ENCODE assay signal across 10 cellular contexts in the genomic region with DNA sequence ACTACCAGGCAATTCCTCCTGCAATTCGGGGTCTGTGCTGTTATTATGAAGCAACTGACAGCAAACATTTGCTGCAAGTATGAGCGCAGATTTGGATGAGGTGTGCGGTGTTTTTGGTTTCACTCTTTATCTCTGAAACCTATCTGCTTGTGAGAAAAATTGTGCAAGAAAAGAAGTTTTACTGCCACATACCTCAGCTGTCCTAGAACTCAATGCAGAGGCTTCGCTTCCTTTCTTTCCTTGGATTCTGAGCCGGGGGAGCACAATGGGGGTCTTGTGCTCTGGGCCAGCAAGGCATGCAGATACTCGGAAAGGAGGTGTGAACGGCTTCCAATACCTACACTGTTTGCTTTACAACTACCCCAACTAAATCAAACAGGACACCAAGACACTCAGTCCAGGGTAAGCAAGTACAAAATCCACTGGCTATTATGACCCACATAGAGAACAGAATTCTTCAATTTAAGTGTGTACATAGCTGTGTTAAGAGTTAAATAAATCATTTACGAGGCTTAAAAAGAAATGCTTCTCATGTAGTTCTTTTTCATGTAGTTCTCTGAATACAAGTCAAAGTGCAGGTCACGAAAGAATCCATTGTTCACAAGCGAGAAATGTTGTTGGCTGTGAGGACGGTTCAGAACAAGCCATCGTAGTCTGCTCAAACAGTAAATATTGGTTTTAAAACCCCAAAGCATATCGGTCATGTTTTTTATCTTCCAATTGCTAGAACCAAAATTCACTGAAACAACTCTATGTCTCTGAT. TPM values are rescaled to one million over a fixed set of nuclear protein-coding genes. Genes with fewer than 3 reads are reported as not detected.
DNase-seq lines count a peak whose midpoint lies in the region; ATAC-seq and TF ChIP-seq lines count a peak whose summit lies in the region.
"Had no signal": no experiment of that assay in that cellular context is flagged by ENCODE, and none has a peak within 500 bp of the region (broad histone marks: within the 10 kb centered on the region; RNA-seq: fewer than 3 reads in every experiment).

No MANE protein-coding gene starts in this region.

- peaks cover 8% of the 10 kb centered on the region for H3K4me1 Mint-ChIP-seq in Calu3 (ENCODE audit: low read depth, unreplicated experiment)

- H3K27me3 ChIP-seq in PC-3 (ENCODE audit: low read length), result no peaks in the 10 kb centered on the region

- H3K4me3 ChIP-seq in PC-3 (ENCODE audit: low read length) (peak overlapping the region; percentile 78), fibroblast of villous mesenchyme (ENCODE audit: low read depth, low read length) (peak overlapping the region; percentile 31)

- ATAC-seq in PC-3 (peak; percentile 53), omental fat pad (ENCODE audit: low FRiP score) (peak; percentile 20)

- H4K20me1 ChIP-seq in PC-3 (ENCODE audit: low read length), result no peaks in the 10 kb centered on the region

- no peaks in the 10 kb centered on the region for H3K36me3 ChIP-seq in PC-3 (ENCODE audit: low read depth, low read length)

- H3K27ac Mint-ChIP-seq in Calu3 (ENCODE audit: unreplicated experiment), result peak overlapping the region; percentile 88
- H3K27ac Mint-ChIP-seq: stimulated activated naive CD8-positive, alpha-beta T cell treated with anti-CD3 and anti-CD28 coated beads, Interleukin-15, Interleukin-2, amounts not matched to agents 100 ng/mL and 50 ng/mL, for 24 hours had no signal

- H3K79me2 ChIP-seq in PC-3 (ENCODE audit: low read length), result no peaks in the 10 kb centered on the region

- DNase-seq in Calu3, result no peak
- peak; percentile 14 for DNase-seq in PC-3
- DNase-seq in fibroblast of villous mesenchyme (ENCODE audit: low read depth), result peak; percentile 42
- DNase-seq in omental fat pad (ENCODE audit: low spot score), result no peak
- no peak for DNase-seq in NCI-H524 (lab: John Stamatoyannopoulos, UW)
- DNase-seq in AML-193 (lab: John Stamatoyannopoulos, UW), result no peak
- no peak for DNase-seq in stimulated activated CD8-positive, alpha-beta memory T cell treated with anti-CD3 and anti-CD28 coated beads, Interleukin-4, amount 100 ng/mL, for 48 hours
- DNase-seq in HEK293T (ENCODE audit: extremely low spot score), result no peak
- DNase-seq: left cardiac atrium had no signal

- intact Hi-C loops in Calu3 (cut with micrococcal nuclease; ENCODE audit: unreplicated experiment) (loop anchor here (5.0 to 10.0 kb wide), 3 partner anchors 56 to 214 kb away; no protein-coding TSS in a partner anchor), PC-3 (cut with micrococcal nuclease) (no loop called here)

- no peaks in the 10 kb centered on the region for H3K9me3 Mint-ChIP-seq in Calu3 (ENCODE audit: low read depth, unreplicated experiment)

- BruUV-seq in Calu3 (replicated peaks; lab: Mats Ljungman, UMichigan) (TSS peak; percentile 70), PC-3 (replicated peaks; lab: Mats Ljungman, UMichigan) (TSS peak; percentile 63)

- H3K36me3 Mint-ChIP-seq in Calu3 (ENCODE audit: insufficient read depth, unreplicated experiment), result peaks cover 33% of the 10 kb centered on the region

- TF ChIP-seq CTCF in Calu3 (IDR thresholded peaks at IDR 0.05; ENCODE audit: unreplicated experiment) (no peak), PC-3 (conservative IDR thresholded peaks at IDR 0.05; ENCODE audit: low read depth, low read length) (no peak), fibroblast of villous mesenchyme (IDR thresholded peaks at IDR 0.05; ENCODE audit: insufficient read depth, low read depth, low read length) (no peak), omental fat pad (IDR thresholded peaks at IDR 0.05) (no peak)

- peak overlapping the region; percentile 99 for H2AFZ ChIP-seq in PC-3 (ENCODE audit: low read length)

- peak overlapping the region; percentile 80 for H3K4me3 Mint-ChIP-seq in Calu3 (ENCODE audit: low read depth, unreplicated experiment)
- H3K4me3 Mint-ChIP-seq: stimulated activated naive CD8-positive, alpha-beta T cell treated with anti-CD3 and anti-CD28 coated beads, Interleukin-15, Interleukin-2, amounts not matched to agents 100 ng/mL and 50 ng/mL, for 24 hours had no signal

- no peaks in the 10 kb centered on the region for H3F3A ChIP-seq in PC-3 (ENCODE audit: low read length, unreplicated experiment)

- H3K9ac ChIP-seq in PC-3 (ENCODE audit: low read length), result peak overlapping the region; percentile 42; the same call in 1 of the 2 replicates

- no peaks in the 10 kb centered on the region for H3K4me1 ChIP-seq in PC-3 (ENCODE audit: insufficient read depth, low read length)

- H3K4me2 ChIP-seq in PC-3 (ENCODE audit: low read length), result peak overlapping the region; percentile 95

- no peaks in the 10 kb centered on the region for H3K9me2 ChIP-seq in PC-3 (replicated peaks; ENCODE audit: low read length)

- CTCF ChIA-PET in Calu3 (lab: Charles Lee), result interaction anchor here (1.2 kb wide), 1 partner anchor 227 kb away, joined by 3 read pairs; no protein-coding TSS in a partner anchor
- CTCF ChIA-PET in PC-3 (lab: Charles Lee), result no interaction called here
- CTCF ChIA-PET in HEK293T (lab: Yijun Ruan, JAX), result no interaction called here

- H3K27me3 Mint-ChIP-seq in Calu3 (ENCODE audit: unreplicated experiment), result no peaks in the 10 kb centered on the region

- POLR2A ChIA-PET in PC-3 (lab: Charles Lee; ENCODE audit: unreplicated experiment), result no interaction called here
- POLR2A ChIA-PET in HEK293T (lab: Yijun Ruan, JAX), result interaction anchor here (0.9 to 1.5 kb wide), 4 partner anchors 12 to 115 kb away, joined by 3 to 6 read pairs (median 4); no protein-coding TSS in a partner anchor

- no peak overlapping the region for H3K27ac ChIP-seq in PC-3 (ENCODE audit: low read length)

- no peaks in the 10 kb centered on the region for H3K9me3 ChIP-seq in PC-3 (ENCODE audit: low read length)

TF ChIP-seq in HEK293T, 16 proteins besides CTCF, POLR2A, EP300 and RAD21:
- TF ChIP-seq LEF1 (IDR thresholded peaks at IDR 0.05; ENCODE audit: borderline replicate concordance) (no peak), SUZ12 (IDR thresholded peaks at IDR 0.05) (no peak), ELF4 (IDR thresholded peaks at IDR 0.05) (no peak), CTBP1 (IDR thresholded peaks at IDR 0.05; ENCODE audit: borderline replicate concordance) (no peak), FOXM1 (IDR thresholded peaks at IDR 0.05; ENCODE audit: borderline replicate concordance) (no peak), ZNF384 (IDR thresholded peaks at IDR 0.05) (no peak), FOXK2 (IDR thresholded peaks at IDR 0.05) (no peak), BHLHE40 (IDR thresholded peaks at IDR 0.05; ENCODE audit: borderline replicate concordance) (no peak), NFRKB (IDR thresholded peaks at IDR 0.05) (no peak)
- TF ChIP-seq, protein P1, sequence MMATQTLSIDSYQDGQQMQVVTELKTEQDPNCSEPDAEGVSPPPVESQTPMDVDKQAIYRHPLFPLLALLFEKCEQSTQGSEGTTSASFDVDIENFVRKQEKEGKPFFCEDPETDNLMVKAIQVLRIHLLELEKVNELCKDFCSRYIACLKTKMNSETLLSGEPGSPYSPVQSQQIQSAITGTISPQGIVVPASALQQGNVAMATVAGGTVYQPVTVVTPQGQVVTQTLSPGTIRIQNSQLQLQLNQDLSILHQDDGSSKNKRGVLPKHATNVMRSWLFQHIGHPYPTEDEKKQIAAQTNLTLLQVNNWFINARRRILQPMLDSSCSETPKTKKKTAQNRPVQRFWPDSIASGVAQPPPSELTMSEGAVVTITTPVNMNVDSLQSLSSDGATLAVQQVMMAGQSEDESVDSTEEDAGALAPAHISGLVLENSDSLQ (IDR thresholded peaks at IDR 0.05), result no peak

RNA-seq across cellular contexts. Expression of a gene that starts 1.1 kb away (rescaled TPM):
- total RNA-seq in Calu3 (2022) (37.2 and 52.8 TPM in 2 replicates), PC-3 (2014; rRNA removed) (3.1 and 3.6 TPM in 2 replicates), fibroblast of villous mesenchyme (1.3 and 1.7 TPM in 2 replicates), omental fat pad (100 to 1,000 TPM in 1 of 4 donors, 10 to 100 TPM in 3; 21.5 to 103 (median 64.8) TPM)

Comparison
In these comparisons a context has a peak if more than half of its experiments do, and no peak if none do; other contexts are left out.
1. DNase-seq: peak in PC-3 (single experiment) and fibroblast of villous mesenchyme (single experiment); none in Calu3 (single experiment), omental fat pad (single experiment), NCI-H524 (0 of 2), AML-193 (0 of 2), stimulated activated CD8-positive, alpha-beta memory T cell treated with anti-CD3 and anti-CD28 coated beads, Interleukin-4, amount 100 ng/mL, for 48 hours (single experiment) and HEK293T (single experiment).